Comparison of ENCODE assay signal across 8 cellular contexts in the genomic region with DNA sequence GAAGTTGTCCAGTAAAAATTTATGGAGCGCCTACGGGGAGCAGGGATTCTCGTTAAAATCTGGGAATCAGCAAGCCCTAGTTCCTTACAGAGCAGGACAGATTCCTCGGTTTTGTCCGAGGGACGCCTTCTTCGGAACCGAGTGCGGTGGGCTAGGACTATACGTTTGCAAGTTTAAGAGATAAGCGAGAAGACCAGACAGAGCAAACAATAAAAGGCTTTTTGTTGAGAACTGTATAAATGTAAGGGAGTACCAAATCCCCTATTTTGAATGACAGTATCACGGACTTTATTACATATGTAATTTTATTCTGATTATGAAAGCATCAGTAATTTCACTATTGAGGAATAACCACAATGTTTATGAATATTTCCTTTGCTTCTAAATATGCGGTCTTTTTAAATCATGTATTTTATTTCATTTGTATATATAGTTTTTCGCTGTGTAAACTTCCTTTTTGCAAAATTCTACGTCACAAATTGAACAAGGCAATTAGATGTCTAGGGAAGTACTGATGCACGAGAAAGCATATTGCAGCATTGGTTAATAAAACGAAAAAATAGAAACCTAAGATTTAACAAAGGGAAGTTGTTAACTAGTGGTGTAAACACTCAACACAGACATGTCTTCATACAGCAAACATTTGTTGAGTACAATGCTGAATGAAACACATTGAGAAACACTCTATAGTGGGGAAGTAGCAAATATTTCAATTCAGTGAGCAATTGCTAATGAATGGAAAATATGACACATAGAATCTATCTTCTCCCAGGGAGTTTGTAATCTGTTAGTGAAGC.
DNase-seq lines count a peak whose midpoint lies in the region; ATAC-seq and TF ChIP-seq lines count a peak whose summit lies in the region.

No MANE protein-coding gene starts in this region.

- H3K9ac ChIP-seq in NT2/D1 (ENCODE audit: insufficient read length, low read depth), result peak overlapping the region; percentile 95

- no peaks in the 10 kb centered on the region for H3K27me3 ChIP-seq in NT2/D1 (ENCODE audit: insufficient read depth, insufficient read length)

- no peak for TF ChIP-seq CTCF in coronary artery (IDR thresholded peaks at IDR 0.05)

- H3K36me3 ChIP-seq in NT2/D1 (ENCODE audit: insufficient read depth, insufficient read length, low read length), result peaks cover 2% of the 10 kb centered on the region

- H3K4me3 Mint-ChIP-seq in T-helper 2 cell treated with Interferon-gamma antibody and Interleukin-4, amounts not matched to agents 5 μg/mL and 100 μg/mL, for 36 hours, result peak overlapping the region; percentile 85

- peak overlapping the region; percentile 99 for H3K27ac ChIP-seq in coronary artery

- no peak for ATAC-seq in GM18870 (IDR thresholded peaks at IDR 0.05; ENCODE audit: unreplicated experiment)
- no peak for ATAC-seq in HG02938 (IDR thresholded peaks at IDR 0.05; ENCODE audit: unreplicated experiment)

- no peak for DNase-seq in T-helper 2 cell treated with Interferon-gamma antibody and Interleukin-4, amounts not matched to agents 5 μg/mL and 100 μg/mL, for 36 hours (ENCODE audit: low spot score)
- DNase-seq in T-helper 2 cell, result no peak
- no peak for DNase-seq in NT2/D1 (ENCODE audit: low read depth, low spot score)
- no peak for DNase-seq in coronary artery (ENCODE audit: low spot score)
- peak; percentile 74 for DNase-seq in midbrain (lab: John Stamatoyannopoulos, UW)
- DNase-seq in NCI-H146 treated with DMSO at 0.1 percent for 48 hours (lab: John Stamatoyannopoulos, UW; ENCODE audit: unreplicated experiment), result no peak

- H3K4me3 ChIP-seq in NT2/D1 (ENCODE audit: insufficient read length, low read depth) (peak overlapping the region; percentile 70), coronary artery (peak overlapping the region; percentile 95)

- no peaks in the 10 kb centered on the region for H3K27me3 Mint-ChIP-seq in T-helper 2 cell treated with Interferon-gamma antibody and Interleukin-4, amounts not matched to agents 5 μg/mL and 100 μg/mL, for 36 hours (ENCODE audit: low read depth)

- H3K4me1 Mint-ChIP-seq in T-helper 2 cell treated with Interferon-gamma antibody and Interleukin-4, amounts not matched to agents 5 μg/mL and 100 μg/mL, for 36 hours (ENCODE audit: low read depth), result peaks cover 34% of the 10 kb centered on the region

- H3K9me3 Mint-ChIP-seq in T-helper 2 cell treated with Interferon-gamma antibody and Interleukin-4, amounts not matched to agents 5 μg/mL and 100 μg/mL, for 36 hours, result no peaks in the 10 kb centered on the region

- H3K36me3 Mint-ChIP-seq in T-helper 2 cell treated with Interferon-gamma antibody and Interleukin-4, amounts not matched to agents 5 μg/mL and 100 μg/mL, for 36 hours (ENCODE audit: low read depth), result peaks cover 6% of the 10 kb centered on the region

- peaks cover 2% of the 10 kb centered on the region for H3K4me1 ChIP-seq in NT2/D1 (ENCODE audit: insufficient read depth, insufficient read length)

- H3K9me3 ChIP-seq in NT2/D1 (ENCODE audit: insufficient read depth, low read length), result no peaks in the 10 kb centered on the region

- peak overlapping the region; percentile 85 for H3K27ac Mint-ChIP-seq in T-helper 2 cell treated with Interferon-gamma antibody and Interleukin-4, amounts not matched to agents 5 μg/mL and 100 μg/mL, for 36 hours
